ENCODE assay signal across 1 cellular context in the genomic region with DNA sequence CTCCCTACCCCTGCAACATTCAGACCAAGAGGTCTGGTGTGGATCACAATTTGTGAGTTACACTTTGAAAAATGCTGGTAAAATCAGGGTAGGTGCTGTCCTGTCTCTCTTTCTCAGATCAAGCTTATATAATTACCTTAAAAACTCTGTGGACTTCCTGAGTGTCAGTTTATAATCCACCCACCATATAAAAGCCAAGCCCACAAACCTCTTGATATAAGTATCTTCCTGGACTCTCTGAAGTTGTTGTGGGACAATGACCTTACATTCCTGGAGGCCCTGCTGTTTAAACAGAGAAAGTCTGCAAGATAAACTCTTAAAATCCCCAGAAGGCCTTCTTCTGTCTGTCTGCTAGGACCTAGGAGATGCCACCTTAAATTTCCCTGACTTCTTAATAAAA.
TF ChIP-seq lines count a peak whose summit lies in the region.

No MANE protein-coding gene starts in this region.

TF ChIP-seq in HepG2, 621 proteins besides CTCF, POLR2A, EP300 and RAD21:
- TF ChIP-seq TCF7 (IDR thresholded peaks at IDR 0.05; ENCODE audit: low read depth) (no peak), GPN1 (CRISPR knock-in tag; IDR thresholded peaks at IDR 0.05; ENCODE audit: borderline replicate concordance) (no peak), NAIF1 (CRISPR knock-in tag; IDR thresholded peaks at IDR 0.05; ENCODE audit: borderline replicate concordance) (no peak), E2F1 (CRISPR knock-in tag; IDR thresholded peaks at IDR 0.05) (no peak), ARHGAP35 (CRISPR knock-in tag; IDR thresholded peaks at IDR 0.05; ENCODE audit: borderline replicate concordance) (no peak), NFE2L2 (IDR thresholded peaks at IDR 0.05; ENCODE audit: low read length) (no peak), REL (CRISPR knock-in tag; conservative IDR thresholded peaks at IDR 0.05) (no peak), DDIT3 (CRISPR knock-in tag; IDR thresholded peaks at IDR 0.05) (no peak), PAX8 (CRISPR knock-in tag; IDR thresholded peaks at IDR 0.05; ENCODE audit: borderline replicate concordance) (no peak), ZNF772 (CRISPR knock-in tag; IDR thresholded peaks at IDR 0.05) (no peak), NRL (CRISPR knock-in tag; IDR thresholded peaks at IDR 0.05; ENCODE audit: borderline replicate concordance) (no peak), PTBP1 (IDR thresholded peaks at IDR 0.05; ENCODE audit: low read depth, low read length, poor library complexity, severe bottlenecking) (no peak), CBX5 (CRISPR knock-in tag; IDR thresholded peaks at IDR 0.05; ENCODE audit: borderline replicate concordance) (no peak), ZKSCAN5 (CRISPR knock-in tag; IDR thresholded peaks at IDR 0.05) (no peak), ZFP36 (IDR thresholded peaks at IDR 0.05; ENCODE audit: borderline replicate concordance, low read depth, low read length, partially characterized antibody) (no peak), NFYB (CRISPR knock-in tag; IDR thresholded peaks at IDR 0.05) (no peak), MXD3 (CRISPR knock-in tag; IDR thresholded peaks at IDR 0.05) (no peak)
- TF ChIP-seq, protein P1, sequence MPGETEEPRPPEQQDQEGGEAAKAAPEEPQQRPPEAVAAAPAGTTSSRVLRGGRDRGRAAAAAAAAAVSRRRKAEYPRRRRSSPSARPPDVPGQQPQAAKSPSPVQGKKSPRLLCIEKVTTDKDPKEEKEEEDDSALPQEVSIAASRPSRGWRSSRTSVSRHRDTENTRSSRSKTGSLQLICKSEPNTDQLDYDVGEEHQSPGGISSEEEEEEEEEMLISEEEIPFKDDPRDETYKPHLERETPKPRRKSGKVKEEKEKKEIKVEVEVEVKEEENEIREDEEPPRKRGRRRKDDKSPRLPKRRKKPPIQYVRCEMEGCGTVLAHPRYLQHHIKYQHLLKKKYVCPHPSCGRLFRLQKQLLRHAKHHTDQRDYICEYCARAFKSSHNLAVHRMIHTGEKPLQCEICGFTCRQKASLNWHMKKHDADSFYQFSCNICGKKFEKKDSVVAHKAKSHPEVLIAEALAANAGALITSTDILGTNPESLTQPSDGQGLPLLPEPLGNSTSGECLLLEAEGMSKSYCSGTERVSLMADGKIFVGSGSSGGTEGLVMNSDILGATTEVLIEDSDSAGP (CRISPR knock-in tag; IDR thresholded peaks at IDR 0.05; ENCODE audit: borderline replicate concordance), result no peak
